1 cellular context compared by ENCODE assay signal in the genomic region with DNA sequence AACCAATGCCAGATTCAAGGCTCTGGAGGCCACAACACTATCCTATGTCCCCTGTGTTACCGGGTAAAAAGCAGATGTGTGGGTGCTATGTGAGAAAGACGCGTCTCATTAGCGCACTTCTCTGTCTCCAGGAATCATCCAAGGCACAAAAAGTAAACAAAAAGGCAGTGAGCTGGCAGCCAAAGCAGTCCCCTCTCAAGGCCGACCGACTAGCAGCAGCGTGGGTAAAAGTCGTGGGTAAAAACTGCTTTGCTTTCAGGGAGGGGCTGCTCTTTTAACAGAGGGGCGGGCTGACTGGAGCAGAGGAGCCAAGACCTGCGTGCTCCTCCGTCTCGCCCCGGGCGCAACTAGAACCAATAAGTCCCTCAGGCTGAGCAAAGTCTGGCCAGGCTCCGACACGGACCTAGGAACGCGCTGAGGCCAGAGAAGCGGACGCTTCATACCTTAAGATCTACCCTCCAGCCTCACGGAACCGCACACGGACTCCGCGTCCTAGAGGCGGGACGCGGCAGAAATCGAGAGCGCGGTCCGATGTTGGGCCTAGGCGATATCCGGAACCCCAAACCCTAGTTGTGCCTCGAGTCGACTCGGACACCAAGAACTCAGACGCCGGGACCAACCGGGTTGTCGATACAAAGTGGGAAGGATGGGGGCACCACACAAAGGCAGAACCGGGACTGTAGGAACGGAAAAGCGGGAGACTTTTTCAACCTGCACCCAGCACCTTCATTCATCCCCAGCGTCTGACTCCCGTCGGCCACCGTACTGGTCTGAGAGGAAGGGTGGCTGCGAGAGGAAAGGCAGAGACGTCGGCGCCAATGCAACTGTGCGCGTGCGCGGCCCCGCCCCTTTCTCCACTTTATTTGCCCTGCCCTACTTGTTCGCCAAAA.
TF ChIP-seq lines count a peak whose summit lies in the region.

A gene with protein sequence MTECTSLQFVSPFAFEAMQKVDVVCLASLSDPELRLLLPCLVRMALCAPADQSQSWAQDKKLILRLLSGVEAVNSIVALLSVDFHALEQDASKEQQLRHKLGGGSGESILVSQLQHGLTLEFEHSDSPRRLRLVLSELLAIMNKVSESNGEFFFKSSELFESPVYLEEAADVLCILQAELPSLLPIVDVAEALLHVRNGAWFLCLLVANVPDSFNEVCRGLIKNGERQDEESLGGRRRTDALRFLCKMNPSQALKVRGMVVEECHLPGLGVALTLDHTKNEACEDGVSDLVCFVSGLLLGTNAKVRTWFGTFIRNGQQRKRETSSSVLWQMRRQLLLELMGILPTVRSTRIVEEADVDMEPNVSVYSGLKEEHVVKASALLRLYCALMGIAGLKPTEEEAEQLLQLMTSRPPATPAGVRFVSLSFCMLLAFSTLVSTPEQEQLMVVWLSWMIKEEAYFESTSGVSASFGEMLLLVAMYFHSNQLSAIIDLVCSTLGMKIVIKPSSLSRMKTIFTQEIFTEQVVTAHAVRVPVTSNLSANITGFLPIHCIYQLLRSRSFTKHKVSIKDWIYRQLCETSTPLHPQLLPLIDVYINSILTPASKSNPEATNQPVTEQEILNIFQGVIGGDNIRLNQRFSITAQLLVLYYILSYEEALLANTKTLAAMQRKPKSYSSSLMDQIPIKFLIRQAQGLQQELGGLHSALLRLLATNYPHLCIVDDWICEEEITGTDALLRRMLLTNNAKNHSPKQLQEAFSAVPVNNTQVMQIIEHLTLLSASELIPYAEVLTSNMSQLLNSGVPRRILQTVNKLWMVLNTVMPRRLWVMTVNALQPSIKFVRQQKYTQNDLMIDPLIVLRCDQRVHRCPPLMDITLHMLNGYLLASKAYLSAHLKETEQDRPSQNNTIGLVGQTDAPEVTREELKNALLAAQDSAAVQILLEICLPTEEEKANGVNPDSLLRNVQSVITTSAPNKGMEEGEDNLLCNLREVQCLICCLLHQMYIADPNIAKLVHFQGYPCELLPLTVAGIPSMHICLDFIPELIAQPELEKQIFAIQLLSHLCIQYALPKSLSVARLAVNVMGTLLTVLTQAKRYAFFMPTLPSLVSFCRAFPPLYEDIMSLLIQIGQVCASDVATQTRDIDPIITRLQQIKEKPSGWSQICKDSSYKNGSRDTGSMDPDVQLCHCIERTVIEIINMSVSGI (minus strand): TSS at position 772 of the 890 bp plus-strand sequence. CDS start 1,338 bp downstream, outside the sequence.

TF ChIP-seq in HepG2, 621 proteins besides CTCF, POLR2A, EP300 and RAD21 (continued from another document and continues in another):
- TF ChIP-seq, protein P1, sequence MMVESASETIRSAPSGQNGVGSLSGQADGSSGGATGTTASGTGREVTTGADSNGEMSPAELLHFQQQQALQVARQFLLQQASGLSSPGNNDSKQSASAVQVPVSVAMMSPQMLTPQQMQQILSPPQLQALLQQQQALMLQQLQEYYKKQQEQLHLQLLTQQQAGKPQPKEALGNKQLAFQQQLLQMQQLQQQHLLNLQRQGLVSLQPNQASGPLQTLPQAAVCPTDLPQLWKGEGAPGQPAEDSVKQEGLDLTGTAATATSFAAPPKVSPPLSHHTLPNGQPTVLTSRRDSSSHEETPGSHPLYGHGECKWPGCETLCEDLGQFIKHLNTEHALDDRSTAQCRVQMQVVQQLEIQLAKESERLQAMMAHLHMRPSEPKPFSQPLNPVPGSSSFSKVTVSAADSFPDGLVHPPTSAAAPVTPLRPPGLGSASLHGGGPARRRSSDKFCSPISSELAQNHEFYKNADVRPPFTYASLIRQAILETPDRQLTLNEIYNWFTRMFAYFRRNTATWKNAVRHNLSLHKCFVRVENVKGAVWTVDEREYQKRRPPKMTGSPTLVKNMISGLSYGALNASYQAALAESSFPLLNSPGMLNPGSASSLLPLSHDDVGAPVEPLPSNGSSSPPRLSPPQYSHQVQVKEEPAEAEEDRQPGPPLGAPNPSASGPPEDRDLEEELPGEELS (CRISPR knock-in tag; IDR thresholded peaks at IDR 0.05), result peak; percentile 45
- TF ChIP-seq ZNF83 (CRISPR knock-in tag; IDR thresholded peaks at IDR 0.05; ENCODE audit: borderline replicate concordance), result no peak
- TF ChIP-seq ZNF709 (CRISPR knock-in tag; IDR thresholded peaks at IDR 0.05), result peak; percentile 68
- no peak for TF ChIP-seq ARID2 (CRISPR knock-in tag; IDR thresholded peaks at IDR 0.05; ENCODE audit: borderline replicate concordance)
- TF ChIP-seq, protein P2, sequence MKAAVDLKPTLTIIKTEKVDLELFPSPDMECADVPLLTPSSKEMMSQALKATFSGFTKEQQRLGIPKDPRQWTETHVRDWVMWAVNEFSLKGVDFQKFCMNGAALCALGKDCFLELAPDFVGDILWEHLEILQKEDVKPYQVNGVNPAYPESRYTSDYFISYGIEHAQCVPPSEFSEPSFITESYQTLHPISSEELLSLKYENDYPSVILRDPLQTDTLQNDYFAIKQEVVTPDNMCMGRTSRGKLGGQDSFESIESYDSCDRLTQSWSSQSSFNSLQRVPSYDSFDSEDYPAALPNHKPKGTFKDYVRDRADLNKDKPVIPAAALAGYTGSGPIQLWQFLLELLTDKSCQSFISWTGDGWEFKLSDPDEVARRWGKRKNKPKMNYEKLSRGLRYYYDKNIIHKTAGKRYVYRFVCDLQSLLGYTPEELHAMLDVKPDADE (CRISPR knock-in tag; IDR thresholded peaks at IDR 0.05), result no peak; the same call in 1 of the 2 replicates
- TF ChIP-seq, protein P3, sequence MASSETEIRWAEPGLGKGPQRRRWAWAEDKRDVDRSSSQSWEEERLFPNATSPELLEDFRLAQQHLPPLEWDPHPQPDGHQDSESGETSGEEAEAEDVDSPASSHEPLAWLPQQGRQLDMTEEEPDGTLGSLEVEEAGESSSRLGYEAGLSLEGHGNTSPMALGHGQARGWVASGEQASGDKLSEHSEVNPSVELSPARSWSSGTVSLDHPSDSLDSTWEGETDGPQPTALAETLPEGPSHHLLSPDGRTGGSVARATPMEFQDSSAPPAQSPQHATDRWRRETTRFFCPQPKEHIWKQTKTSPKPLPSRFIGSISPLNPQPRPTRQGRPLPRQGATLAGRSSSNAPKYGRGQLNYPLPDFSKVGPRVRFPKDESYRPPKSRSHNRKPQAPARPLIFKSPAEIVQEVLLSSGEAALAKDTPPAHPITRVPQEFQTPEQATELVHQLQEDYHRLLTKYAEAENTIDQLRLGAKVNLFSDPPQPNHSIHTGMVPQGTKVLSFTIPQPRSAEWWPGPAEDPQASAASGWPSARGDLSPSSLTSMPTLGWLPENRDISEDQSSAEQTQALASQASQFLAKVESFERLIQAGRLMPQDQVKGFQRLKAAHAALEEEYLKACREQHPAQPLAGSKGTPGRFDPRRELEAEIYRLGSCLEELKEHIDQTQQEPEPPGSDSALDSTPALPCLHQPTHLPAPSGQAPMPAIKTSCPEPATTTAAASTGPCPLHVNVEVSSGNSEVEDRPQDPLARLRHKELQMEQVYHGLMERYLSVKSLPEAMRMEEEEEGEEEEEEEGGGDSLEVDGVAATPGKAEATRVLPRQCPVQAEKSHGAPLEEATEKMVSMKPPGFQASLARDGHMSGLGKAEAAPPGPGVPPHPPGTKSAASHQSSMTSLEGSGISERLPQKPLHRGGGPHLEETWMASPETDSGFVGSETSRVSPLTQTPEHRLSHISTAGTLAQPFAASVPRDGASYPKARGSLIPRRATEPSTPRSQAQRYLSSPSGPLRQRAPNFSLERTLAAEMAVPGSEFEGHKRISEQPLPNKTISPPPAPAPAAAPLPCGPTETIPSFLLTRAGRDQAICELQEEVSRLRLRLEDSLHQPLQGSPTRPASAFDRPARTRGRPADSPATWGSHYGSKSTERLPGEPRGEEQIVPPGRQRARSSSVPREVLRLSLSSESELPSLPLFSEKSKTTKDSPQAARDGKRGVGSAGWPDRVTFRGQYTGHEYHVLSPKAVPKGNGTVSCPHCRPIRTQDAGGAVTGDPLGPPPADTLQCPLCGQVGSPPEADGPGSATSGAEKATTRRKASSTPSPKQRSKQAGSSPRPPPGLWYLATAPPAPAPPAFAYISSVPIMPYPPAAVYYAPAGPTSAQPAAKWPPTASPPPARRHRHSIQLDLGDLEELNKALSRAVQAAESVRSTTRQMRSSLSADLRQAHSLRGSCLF (CRISPR knock-in tag; IDR thresholded peaks at IDR 0.05; ENCODE audit: borderline replicate concordance), result peak; percentile 76; the same call in 1 of the 2 replicates
- no peak for TF ChIP-seq NFRKB (IDR thresholded peaks at IDR 0.05)
- peak in 1 of 2 experiments; percentile 79; a peak in 2 of 4 replicates for TF ChIP-seq KLF16 (CRISPR knock-in tag; IDR thresholded peaks at IDR 0.05)
- TF ChIP-seq, protein P4, sequence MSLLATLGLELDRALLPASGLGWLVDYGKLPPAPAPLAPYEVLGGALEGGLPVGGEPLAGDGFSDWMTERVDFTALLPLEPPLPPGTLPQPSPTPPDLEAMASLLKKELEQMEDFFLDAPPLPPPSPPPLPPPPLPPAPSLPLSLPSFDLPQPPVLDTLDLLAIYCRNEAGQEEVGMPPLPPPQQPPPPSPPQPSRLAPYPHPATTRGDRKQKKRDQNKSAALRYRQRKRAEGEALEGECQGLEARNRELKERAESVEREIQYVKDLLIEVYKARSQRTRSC (CRISPR knock-in tag; IDR thresholded peaks at IDR 0.05; ENCODE audit: low read depth), result peak; percentile 26; the same call in 1 of the 2 replicates
- TF ChIP-seq ZNF160 (CRISPR knock-in tag; IDR thresholded peaks at IDR 0.05), result 0 out of 2 replicates have a peak, but pooled peaks have one; percentile 94
- TF ChIP-seq ZNF598 (CRISPR knock-in tag; IDR thresholded peaks at IDR 0.05; ENCODE audit: borderline replicate concordance), result peak; percentile 99; the same call in 1 of the 2 replicates
- TF ChIP-seq, protein P5, sequence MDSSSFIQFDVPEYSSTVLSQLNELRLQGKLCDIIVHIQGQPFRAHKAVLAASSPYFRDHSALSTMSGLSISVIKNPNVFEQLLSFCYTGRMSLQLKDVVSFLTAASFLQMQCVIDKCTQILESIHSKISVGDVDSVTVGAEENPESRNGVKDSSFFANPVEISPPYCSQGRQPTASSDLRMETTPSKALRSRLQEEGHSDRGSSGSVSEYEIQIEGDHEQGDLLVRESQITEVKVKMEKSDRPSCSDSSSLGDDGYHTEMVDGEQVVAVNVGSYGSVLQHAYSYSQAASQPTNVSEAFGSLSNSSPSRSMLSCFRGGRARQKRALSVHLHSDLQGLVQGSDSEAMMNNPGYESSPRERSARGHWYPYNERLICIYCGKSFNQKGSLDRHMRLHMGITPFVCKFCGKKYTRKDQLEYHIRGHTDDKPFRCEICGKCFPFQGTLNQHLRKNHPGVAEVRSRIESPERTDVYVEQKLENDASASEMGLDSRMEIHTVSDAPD (CRISPR knock-in tag; IDR thresholded peaks at IDR 0.05), result no peak
- TF ChIP-seq, protein P6, sequence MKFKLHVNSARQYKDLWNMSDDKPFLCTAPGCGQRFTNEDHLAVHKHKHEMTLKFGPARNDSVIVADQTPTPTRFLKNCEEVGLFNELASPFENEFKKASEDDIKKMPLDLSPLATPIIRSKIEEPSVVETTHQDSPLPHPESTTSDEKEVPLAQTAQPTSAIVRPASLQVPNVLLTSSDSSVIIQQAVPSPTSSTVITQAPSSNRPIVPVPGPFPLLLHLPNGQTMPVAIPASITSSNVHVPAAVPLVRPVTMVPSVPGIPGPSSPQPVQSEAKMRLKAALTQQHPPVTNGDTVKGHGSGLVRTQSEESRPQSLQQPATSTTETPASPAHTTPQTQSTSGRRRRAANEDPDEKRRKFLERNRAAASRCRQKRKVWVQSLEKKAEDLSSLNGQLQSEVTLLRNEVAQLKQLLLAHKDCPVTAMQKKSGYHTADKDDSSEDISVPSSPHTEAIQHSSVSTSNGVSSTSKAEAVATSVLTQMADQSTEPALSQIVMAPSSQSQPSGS (CRISPR knock-in tag; IDR thresholded peaks at IDR 0.05), result peak; percentile 77
- TF ChIP-seq ZSCAN31 (CRISPR knock-in tag; IDR thresholded peaks at IDR 0.05; ENCODE audit: low read depth), result peak; percentile 85; the same call in 1 of the 2 replicates
- no peak for TF ChIP-seq RAD51 (IDR thresholded peaks at IDR 0.05; ENCODE audit: borderline replicate concordance)
- peak; percentile 89; the same call in 1 of the 2 replicates for TF ChIP-seq SIN3A (IDR thresholded peaks at IDR 0.05; ENCODE audit: borderline replicate concordance, low read depth, low read length)
- no peak for TF ChIP-seq SOX5 (CRISPR knock-in tag; IDR thresholded peaks at IDR 0.05; ENCODE audit: borderline replicate concordance)
- TF ChIP-seq, protein P7, sequence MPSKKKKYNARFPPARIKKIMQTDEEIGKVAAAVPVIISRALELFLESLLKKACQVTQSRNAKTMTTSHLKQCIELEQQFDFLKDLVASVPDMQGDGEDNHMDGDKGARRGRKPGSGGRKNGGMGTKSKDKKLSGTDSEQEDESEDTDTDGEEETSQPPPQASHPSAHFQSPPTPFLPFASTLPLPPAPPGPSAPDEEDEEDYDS (CRISPR knock-in tag; IDR thresholded peaks at IDR 0.05), result peak; percentile 91
- TF ChIP-seq, protein P8, sequence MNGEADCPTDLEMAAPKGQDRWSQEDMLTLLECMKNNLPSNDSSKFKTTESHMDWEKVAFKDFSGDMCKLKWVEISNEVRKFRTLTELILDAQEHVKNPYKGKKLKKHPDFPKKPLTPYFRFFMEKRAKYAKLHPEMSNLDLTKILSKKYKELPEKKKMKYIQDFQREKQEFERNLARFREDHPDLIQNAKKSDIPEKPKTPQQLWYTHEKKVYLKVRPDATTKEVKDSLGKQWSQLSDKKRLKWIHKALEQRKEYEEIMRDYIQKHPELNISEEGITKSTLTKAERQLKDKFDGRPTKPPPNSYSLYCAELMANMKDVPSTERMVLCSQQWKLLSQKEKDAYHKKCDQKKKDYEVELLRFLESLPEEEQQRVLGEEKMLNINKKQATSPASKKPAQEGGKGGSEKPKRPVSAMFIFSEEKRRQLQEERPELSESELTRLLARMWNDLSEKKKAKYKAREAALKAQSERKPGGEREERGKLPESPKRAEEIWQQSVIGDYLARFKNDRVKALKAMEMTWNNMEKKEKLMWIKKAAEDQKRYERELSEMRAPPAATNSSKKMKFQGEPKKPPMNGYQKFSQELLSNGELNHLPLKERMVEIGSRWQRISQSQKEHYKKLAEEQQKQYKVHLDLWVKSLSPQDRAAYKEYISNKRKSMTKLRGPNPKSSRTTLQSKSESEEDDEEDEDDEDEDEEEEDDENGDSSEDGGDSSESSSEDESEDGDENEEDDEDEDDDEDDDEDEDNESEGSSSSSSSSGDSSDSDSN (CRISPR knock-in tag; IDR thresholded peaks at IDR 0.05), result peak; percentile 100
- TF ChIP-seq, protein P9, sequence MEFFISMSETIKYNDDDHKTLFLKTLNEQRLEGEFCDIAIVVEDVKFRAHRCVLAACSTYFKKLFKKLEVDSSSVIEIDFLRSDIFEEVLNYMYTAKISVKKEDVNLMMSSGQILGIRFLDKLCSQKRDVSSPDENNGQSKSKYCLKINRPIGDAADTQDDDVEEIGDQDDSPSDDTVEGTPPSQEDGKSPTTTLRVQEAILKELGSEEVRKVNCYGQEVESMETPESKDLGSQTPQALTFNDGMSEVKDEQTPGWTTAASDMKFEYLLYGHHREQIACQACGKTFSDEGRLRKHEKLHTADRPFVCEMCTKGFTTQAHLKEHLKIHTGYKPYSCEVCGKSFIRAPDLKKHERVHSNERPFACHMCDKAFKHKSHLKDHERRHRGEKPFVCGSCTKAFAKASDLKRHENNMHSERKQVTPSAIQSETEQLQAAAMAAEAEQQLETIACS (CRISPR knock-in tag; IDR thresholded peaks at IDR 0.05), result no peak
- TF ChIP-seq ZNF781 (CRISPR knock-in tag; IDR thresholded peaks at IDR 0.05; ENCODE audit: borderline replicate concordance, not compliant biosample characterization), result peak; percentile 96
